In the genomic region with DNA sequence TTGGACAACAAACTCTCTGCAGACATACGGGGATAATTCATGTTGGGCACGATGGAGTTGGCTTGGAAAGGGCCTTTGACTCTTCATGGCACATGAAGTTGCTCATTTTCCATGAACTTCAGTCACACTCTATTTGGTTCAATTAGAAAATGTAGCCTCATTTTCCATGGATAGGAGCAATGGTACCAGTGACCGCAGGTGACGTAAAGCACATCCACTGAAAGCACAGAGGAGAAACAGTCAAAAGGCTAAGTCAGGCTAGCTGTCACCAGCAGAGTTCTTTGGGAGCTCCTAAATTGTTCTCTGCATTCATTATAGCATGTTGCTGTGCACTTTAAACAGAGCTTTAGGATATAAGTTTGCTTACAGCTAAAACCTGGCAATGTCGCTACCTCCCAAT, we compare ENCODE assay signal across 18 cellular contexts. TPM values are rescaled to one million over a fixed set of nuclear protein-coding genes. Genes with fewer than 3 reads are reported as not detected.
DNase-seq lines count a peak whose midpoint lies in the region; ATAC-seq, FAIRE-seq and TF ChIP-seq lines count a peak whose summit lies in the region.
"Had no signal": no experiment of that assay in that cellular context is flagged by ENCODE, and none has a peak within 500 bp of the region (broad histone marks: within the 10 kb centered on the region; RNA-seq: fewer than 3 reads in every experiment).

No MANE protein-coding gene starts in this region.

- SMC1A ChIA-PET in GM12878 (lab: Charles Lee; ENCODE audit: uncharacterized antibody, unreplicated experiment): interaction anchor here (1.1 to 2.8 kb wide), 4 partner anchors 9 to 173 kb away, joined by 3 to 8 read pairs (median 4); no protein-coding TSS in a partner anchor

- no peak for FAIRE-seq in GM12878 (lab: Jason Lieb, UNC)
- FAIRE-seq: bronchial epithelial cell had no signal

- TF ChIP-seq CTCF in KMS-11 (conservative IDR thresholded peaks at IDR 0.05; ENCODE audit: low read depth, low read length) (no peak), GM12878 (IDR thresholded peaks at IDR 0.05 in 2 of 3, conservative IDR thresholded peaks at IDR 0.05 in 1 of 3; ENCODE audit: control insufficient read depth in 2 of 3, extremely low read depth in 1 of 3, insufficient read depth in 1 of 3, low read depth in 3 of 3, low read length in 3 of 3) (no peak), tibial nerve (IDR thresholded peaks at IDR 0.05) (no peak)

- peak overlapping the region; percentile 51 for H3K27ac Mint-ChIP-seq in activated naive CD4-positive, alpha-beta T cell treated with anti-CD3 and anti-CD28 coated beads, Interleukin-2, amount 50 U/mL, for 24 hours
- H3K27ac Mint-ChIP-seq in stimulated activated naive CD8-positive, alpha-beta T cell treated with anti-CD3 and anti-CD28 coated beads, Interleukin-15, amount 100 ng/mL, for 72 hours: peak overlapping the region in 1 of 2 donors; percentile 90
- H3K27ac Mint-ChIP-seq: H9, neural progenitor cell had no signal

- H3K79me2 ChIP-seq in KMS-11 (ENCODE audit: insufficient read depth, low read depth) (no peaks in the 10 kb centered on the region), GM12878 (ENCODE audit: control insufficient read depth, insufficient read depth, low read length) (no peaks in the 10 kb centered on the region)

- no peaks in the 10 kb centered on the region for H4K20me1 ChIP-seq in KMS-11 (ENCODE audit: insufficient read depth)
- H4K20me1 ChIP-seq in GM12878 (ENCODE audit: control insufficient read depth, insufficient read depth): no peaks in the 10 kb centered on the region

- H2AFZ ChIP-seq in KMS-11 (ENCODE audit: low read depth) (no peak overlapping the region), GM12878 (ENCODE audit: control insufficient read depth, low read depth, low read length) (no peak overlapping the region)
- H2AFZ ChIP-seq: neural progenitor cell had no signal

- H3K4me2 ChIP-seq in KMS-11 (peak overlapping the region; percentile 21; the same call in 1 of the 2 replicates), GM12878 (ENCODE audit: control insufficient read depth, insufficient read depth) (no peak overlapping the region)
- H3K4me2 ChIP-seq: neural progenitor cell had no signal

- H3K27me3 ChIP-seq in KMS-11 (ENCODE audit: insufficient read depth, low read depth): no peaks in the 10 kb centered on the region
- H3K27me3 ChIP-seq in GM12878 (replicated peaks in 1 of 2; ENCODE audit: control insufficient read depth in 2 of 2, insufficient read depth in 2 of 2, low read length in 1 of 2): no peaks in the 10 kb centered on the region
- H3K27me3 ChIP-seq in tibial nerve: no peaks in the 10 kb centered on the region
- H3K27me3 ChIP-seq: gastroesophageal sphincter, neural progenitor cell, upper lobe of left lung had no signal

- H3K9ac ChIP-seq in KMS-11: no peak overlapping the region
- no peak overlapping the region for H3K9ac ChIP-seq in GM12878 (ENCODE audit: control insufficient read depth, insufficient read depth, low read length)
- H3K9ac ChIP-seq: neural progenitor cell had no signal

- ATAC-seq in GM12878: peak; percentile 29
- ATAC-seq in stimulated activated naive CD8-positive, alpha-beta T cell treated with anti-CD3 and anti-CD28 coated beads, Interleukin-15, amount 100 ng/mL, for 72 hours: peak; percentile 62
- ATAC-seq in left ventricle myocardium superior: no peak
- ATAC-seq: gastroesophageal sphincter had no signal

- H3K4me3 ChIP-seq in KMS-11 (IDR thresholded peaks at IDR 0.05; ENCODE audit: insufficient read depth, low read depth, low read length) (no peak overlapping the region), GM12878 (no peak overlapping the region), tibial nerve (no peak overlapping the region)
- H3K4me3 ChIP-seq: gastroesophageal sphincter, neural progenitor cell, upper lobe of left lung had no signal

- TF ChIP-seq EP300 in GM12878 (IDR thresholded peaks at IDR 0.05; ENCODE audit: borderline replicate concordance in 1 of 2, control insufficient read depth in 1 of 2, low read depth in 2 of 2, low read length in 2 of 2) (no peak), tibial nerve (IDR thresholded peaks at IDR 0.05) (no peak)

- H3K9me3 ChIP-seq in GM12878 (replicated peaks; ENCODE audit: control insufficient read depth, insufficient read depth, low read length) (no peaks in the 10 kb centered on the region), tibial nerve (no peaks in the 10 kb centered on the region)
- H3K9me3 ChIP-seq: gastroesophageal sphincter, upper lobe of left lung had no signal

- intact Hi-C loops in GM12878 (cut with micrococcal nuclease; ENCODE audit: unreplicated experiment): no loop called here
- intact Hi-C loops in left ventricle myocardium superior (cut with micrococcal nuclease): no loop called here

- H3K27ac ChIP-seq in KMS-11 (no peak overlapping the region), GM12878 (ENCODE audit: control insufficient read depth, insufficient read depth) (peak overlapping the region; percentile 50; the same call in 1 of the 2 replicates), tibial nerve (no peak overlapping the region)
- H3K27ac ChIP-seq: gastroesophageal sphincter, neural progenitor cell, upper lobe of left lung had no signal

- WGBS in GM12878 (ENCODE audit: insufficient coverage, insufficient replicate concordance, low lambda C conversion rate, missing lambda C conversion rate): 53% methylated on average over 5 of the region's 5 CpGs
- WGBS in tibial nerve, 2 donors: 80 to 95% methylated on average over 5 of the region's 5 CpGs

- H3K4me1 Mint-ChIP-seq in activated naive CD4-positive, alpha-beta T cell treated with anti-CD3 and anti-CD28 coated beads, Interleukin-2, amount 50 U/mL, for 24 hours: peaks cover 16% of the 10 kb centered on the region
- H3K4me1 Mint-ChIP-seq in stimulated activated naive CD8-positive, alpha-beta T cell treated with anti-CD3 and anti-CD28 coated beads, Interleukin-15, amount 100 ng/mL, for 72 hours: peaks cover 54% of the 10 kb centered on the region
- H3K4me1 Mint-ChIP-seq: H9, neural progenitor cell had no signal

- H3K36me3 ChIP-seq in KMS-11 (ENCODE audit: insufficient read depth) (no peaks in the 10 kb centered on the region), GM12878 (ENCODE audit: control insufficient read depth in 2 of 2, insufficient read depth in 2 of 2, low read length in 1 of 2) (peaks cover 2 to 6% of the 10 kb centered on the region in 2 experiments), tibial nerve (no peaks in the 10 kb centered on the region)
- H3K36me3 ChIP-seq: gastroesophageal sphincter, neural progenitor cell, upper lobe of left lung had no signal

- TF ChIP-seq POLR2A in GM12878 (IDR thresholded peaks at IDR 0.05; ENCODE audit: low read depth, low read length): no peak
- TF ChIP-seq POLR2A in tibial nerve (IDR thresholded peaks at IDR 0.05): no peak

- no peaks in the 10 kb centered on the region for H3K9me3 Mint-ChIP-seq in activated naive CD4-positive, alpha-beta T cell treated with anti-CD3 and anti-CD28 coated beads, Interleukin-2, amount 50 U/mL, for 24 hours
- H3K9me3 Mint-ChIP-seq in stimulated activated naive CD8-positive, alpha-beta T cell treated with anti-CD3 and anti-CD28 coated beads, Interleukin-15, amount 100 ng/mL, for 72 hours: no peaks in the 10 kb centered on the region
- H3K9me3 Mint-ChIP-seq: neural progenitor cell had no signal

- H3K4me1 ChIP-seq in KMS-11 (ENCODE audit: low read depth, poor library complexity, severe bottlenecking) (peaks cover 10% of the 10 kb centered on the region), GM12878 (ENCODE audit: control insufficient read depth, insufficient read depth, low read length) (peaks cover 7% of the 10 kb centered on the region), tibial nerve (no peaks in the 10 kb centered on the region)
- H3K4me1 ChIP-seq: gastroesophageal sphincter, neural progenitor cell, upper lobe of left lung had no signal

- peaks cover 1% of the 10 kb centered on the region for H3K36me3 Mint-ChIP-seq in activated naive CD4-positive, alpha-beta T cell treated with anti-CD3 and anti-CD28 coated beads, Interleukin-2, amount 50 U/mL, for 24 hours
- H3K36me3 Mint-ChIP-seq: neural progenitor cell had no signal

- TF ChIP-seq RAD21 in GM12878 (IDR thresholded peaks at IDR 0.05; ENCODE audit: insufficient read depth, low read depth, low read length): no peak

- RAD21 ChIA-PET in GM12878 (lab: Charles Lee; ENCODE audit: unreplicated experiment): interaction anchor here (1.1 kb wide), 2 partner anchors 10 to 75 kb away, joined by 3 to 4 read pairs; no protein-coding TSS in a partner anchor

- H3K4me3 Mint-ChIP-seq in activated naive CD4-positive, alpha-beta T cell treated with anti-CD3 and anti-CD28 coated beads, Interleukin-2, amount 50 U/mL, for 24 hours: no peak overlapping the region
- H3K4me3 Mint-ChIP-seq in stimulated activated naive CD8-positive, alpha-beta T cell treated with anti-CD3 and anti-CD28 coated beads, Interleukin-15, amount 100 ng/mL, for 72 hours: peak overlapping the region; percentile 44 to 65
- H3K4me3 Mint-ChIP-seq: H9, neural progenitor cell had no signal

- in situ Hi-C loops in GM12878 (cut with MboI): no loop called here

- POLR2A ChIA-PET in GM12878 (lab: Charles Lee): interaction anchor here (0.5 kb wide), 1 partner anchor 35 kb away, joined by 4 read pairs; no protein-coding TSS in a partner anchor

- DNase-seq in activated naive CD4-positive, alpha-beta T cell (lab: John Stamatoyannopoulos, UW): no peak
- DNase-seq in GM12878 (ENCODE audit: low read depth, low spot score) (no peak), NCI-H2029 (lab: John Stamatoyannopoulos, UW) (no peak), tibial nerve (ENCODE audit: low spot score in 2 of 2) (no peak), left ventricle myocardium superior (no peak)
- DNase-seq in stimulated activated naive CD8-positive, alpha-beta T cell treated with anti-CD3 and anti-CD28 coated beads, Interleukin-15, amount 100 ng/mL, for 72 hours: no peak
- DNase-seq: activated CD4-positive, CD25-positive, alpha-beta regulatory T cell; activated CD8-positive, alpha-beta memory T cell treated with anti-CD3 and anti-CD28 coated beads, Interleukin-2, amount 50 U/mL, for 4 hours; erythroblast; H9; midbrain; SIG-M5; upper lobe of left lung had no signal

- no peaks in the 10 kb centered on the region for H3K27me3 Mint-ChIP-seq in activated naive CD4-positive, alpha-beta T cell treated with anti-CD3 and anti-CD28 coated beads, Interleukin-2, amount 50 U/mL, for 24 hours
- H3K27me3 Mint-ChIP-seq in stimulated activated naive CD8-positive, alpha-beta T cell treated with anti-CD3 and anti-CD28 coated beads, Interleukin-15, amount 100 ng/mL, for 72 hours: no peaks in the 10 kb centered on the region

- no TSS peak for BruUV-seq in GM12878 (replicated peaks; lab: Mats Ljungman, UMichigan)

- CTCF ChIA-PET in GM12878 (lab: Yijun Ruan, JAX): interaction anchor here (0.6 to 1.4 kb wide), 4 partner anchors 10 to 1204 kb away, joined by 3 to 4 read pairs (median 3); no protein-coding TSS in a partner anchor

RNA-seq across cellular contexts. Expression of a gene that starts 39.9 kb away (rescaled TPM):
- total RNA-seq in GM12878 (2013; cell fraction: nucleolus; rRNA removed): 0.08 and 0.12 TPM in 2 replicates
- total RNA-seq in GM12878 (2014; rRNA removed): not detected in 2 replicates
- total RNA-seq in GM12878 (2014; rRNA removed; fragmentation: Illumina TruSeq; extraction: Trizol): not detected in 2 replicates
- total RNA-seq in GM12878 (2021): not detected in 2 replicates
- not detected for polyA plus RNA-seq in GM12878 (2011; ENCODE audit: low read depth)
- 0.12 and 0.16 TPM in 2 replicates for polyA plus RNA-seq in GM12878 (2011; rRNA removed)
- polyA plus RNA-seq in GM12878 (2011; cell fraction: cytosol; rRNA removed): 0.09 and 0.10 TPM in 2 replicates
- polyA plus RNA-seq in GM12878 (2011; cell fraction: nucleus; rRNA removed): 0.16 and 0.19 TPM in 2 replicates
- 0.04 TPM in 1 of 2 replicates, not detected in the other for polyA plus RNA-seq in GM12878 (2012)
- polyA plus RNA-seq in GM12878 (2014; fragmentation: Illumina TruSeq; extraction: Trizol): not detected in 2 replicates
- not detected for polyA plus RNA-seq in GM12878 (2014; fragmentation: Nextera tagmentation; extraction: Ambion mirVana)
- 0.03 and 0.04 TPM in 2 replicates for polyA plus RNA-seq in GM12878 (2014; rRNA removed)
- polyA plus RNA-seq in GM12878 (2016; fragmentation: Nextera tagmentation; extraction: Ambion mirVana): not detected
- 0.10 TPM in 1 of 2 replicates, not detected in the other for polyA minus RNA-seq in GM12878 (2011; rRNA and poly(A)+ RNA removed)
- not detected in 2 replicates for polyA minus RNA-seq in GM12878 (2011; cell fraction: cytosol; rRNA and poly(A)+ RNA removed)
- polyA minus RNA-seq in GM12878 (2011; cell fraction: nucleus; rRNA and poly(A)+ RNA removed): under 0.01 TPM in 1 of 2 replicates, not detected in the other
- not detected for total RNA-seq in tibial nerve
- total RNA-seq in left ventricle myocardium superior: not detected
